Comparison of ENCODE assay signal across 2 cellular contexts in the genomic region with DNA sequence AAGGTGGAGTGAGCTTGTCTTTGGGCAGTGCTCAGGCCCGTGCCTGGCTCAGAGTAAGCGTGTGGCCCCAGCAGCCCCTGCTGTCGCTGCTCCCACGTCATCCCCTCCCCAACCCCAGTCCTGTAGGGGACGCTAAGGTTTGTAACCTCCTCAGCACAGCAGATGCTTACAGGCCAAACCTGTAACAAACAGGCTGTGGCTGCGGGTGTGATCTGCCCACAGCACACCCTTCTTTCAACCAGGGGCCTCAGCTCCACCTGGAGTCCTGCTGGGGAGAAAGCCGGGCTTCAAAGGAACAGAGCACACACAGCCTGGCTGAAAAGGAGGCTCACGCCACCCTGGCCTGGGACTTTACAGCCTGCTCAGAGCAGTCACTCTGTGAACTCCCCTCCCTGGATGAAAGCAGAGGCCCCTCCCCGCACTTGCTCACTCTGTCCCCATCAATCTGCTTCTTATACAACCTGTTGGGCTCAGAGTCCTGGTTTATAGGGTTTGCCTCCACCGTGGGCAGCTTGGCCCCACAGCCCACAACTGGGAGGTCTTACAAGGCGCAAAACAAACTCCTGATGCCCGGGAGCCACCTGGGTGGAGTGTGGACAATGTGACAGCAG.
TF ChIP-seq lines count a peak whose summit lies in the region.

No MANE protein-coding gene starts in this region.

TF ChIP-seq in HepG2, 621 proteins besides CTCF, POLR2A, EP300 and RAD21:
- no peak for TF ChIP-seq ZNF83 (CRISPR knock-in tag; IDR thresholded peaks at IDR 0.05; ENCODE audit: borderline replicate concordance)
- no peak for TF ChIP-seq ZNF44 (CRISPR knock-in tag; IDR thresholded peaks at IDR 0.05)
- no peak for TF ChIP-seq MEF2D (CRISPR knock-in tag; IDR thresholded peaks at IDR 0.05)
- no peak for TF ChIP-seq CREM (IDR thresholded peaks at IDR 0.05)
- TF ChIP-seq CREM (CRISPR knock-in tag; IDR thresholded peaks at IDR 0.05) = no peak
- TF ChIP-seq NR1H2 (CRISPR knock-in tag; IDR thresholded peaks at IDR 0.05; ENCODE audit: borderline replicate concordance, low read depth) = no peak
- no peak for TF ChIP-seq GLMP (CRISPR knock-in tag; IDR thresholded peaks at IDR 0.05; ENCODE audit: borderline replicate concordance)
- TF ChIP-seq FOXP1 (IDR thresholded peaks at IDR 0.05) = no peak
- TF ChIP-seq FOXP1 (CRISPR knock-in tag; IDR thresholded peaks at IDR 0.05) = no peak
- TF ChIP-seq, protein P1, sequence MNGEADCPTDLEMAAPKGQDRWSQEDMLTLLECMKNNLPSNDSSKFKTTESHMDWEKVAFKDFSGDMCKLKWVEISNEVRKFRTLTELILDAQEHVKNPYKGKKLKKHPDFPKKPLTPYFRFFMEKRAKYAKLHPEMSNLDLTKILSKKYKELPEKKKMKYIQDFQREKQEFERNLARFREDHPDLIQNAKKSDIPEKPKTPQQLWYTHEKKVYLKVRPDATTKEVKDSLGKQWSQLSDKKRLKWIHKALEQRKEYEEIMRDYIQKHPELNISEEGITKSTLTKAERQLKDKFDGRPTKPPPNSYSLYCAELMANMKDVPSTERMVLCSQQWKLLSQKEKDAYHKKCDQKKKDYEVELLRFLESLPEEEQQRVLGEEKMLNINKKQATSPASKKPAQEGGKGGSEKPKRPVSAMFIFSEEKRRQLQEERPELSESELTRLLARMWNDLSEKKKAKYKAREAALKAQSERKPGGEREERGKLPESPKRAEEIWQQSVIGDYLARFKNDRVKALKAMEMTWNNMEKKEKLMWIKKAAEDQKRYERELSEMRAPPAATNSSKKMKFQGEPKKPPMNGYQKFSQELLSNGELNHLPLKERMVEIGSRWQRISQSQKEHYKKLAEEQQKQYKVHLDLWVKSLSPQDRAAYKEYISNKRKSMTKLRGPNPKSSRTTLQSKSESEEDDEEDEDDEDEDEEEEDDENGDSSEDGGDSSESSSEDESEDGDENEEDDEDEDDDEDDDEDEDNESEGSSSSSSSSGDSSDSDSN (CRISPR knock-in tag; IDR thresholded peaks at IDR 0.05) = no peak
- no peak for TF ChIP-seq TAF15 (IDR thresholded peaks at IDR 0.05; ENCODE audit: low read depth, low read length, poor library complexity, severe bottlenecking)
- no peak for TF ChIP-seq SMAD3 (CRISPR knock-in tag; IDR thresholded peaks at IDR 0.05)
- TF ChIP-seq RFXANK (CRISPR knock-in tag; IDR thresholded peaks at IDR 0.05) = no peak
- no peak for TF ChIP-seq DNMT3B (CRISPR knock-in tag; conservative IDR thresholded peaks at IDR 0.05)
- TF ChIP-seq HIVEP1 (CRISPR knock-in tag; IDR thresholded peaks at IDR 0.05) = no peak
- TF ChIP-seq ZNF142 (CRISPR knock-in tag; IDR thresholded peaks at IDR 0.05) = no peak
- TF ChIP-seq HNRNPLL (IDR thresholded peaks at IDR 0.05; ENCODE audit: low read depth, low read length, poor library complexity, severe bottlenecking) = no peak
- no peak for TF ChIP-seq U2AF2 (IDR thresholded peaks at IDR 0.05; ENCODE audit: low read depth, low read length)
- no peak for TF ChIP-seq MED8 (CRISPR knock-in tag; IDR thresholded peaks at IDR 0.05; ENCODE audit: insufficient replicate concordance)
- TF ChIP-seq ZKSCAN8 (CRISPR knock-in tag; IDR thresholded peaks at IDR 0.05; ENCODE audit: borderline replicate concordance) = no peak
- TF ChIP-seq REPIN1 (CRISPR knock-in tag; IDR thresholded peaks at IDR 0.05; ENCODE audit: borderline replicate concordance, low read depth) = no peak
- TF ChIP-seq NR2F1 (CRISPR knock-in tag; IDR thresholded peaks at IDR 0.05) = no peak

TF ChIP-seq in H1, 55 proteins besides CTCF, POLR2A, EP300 and RAD21:
- TF ChIP-seq EGR1 (IDR thresholded peaks at IDR 0.05; ENCODE audit: borderline replicate concordance, low read depth, low read length) = no peak
- peak; percentile 30; the same call in 1 of the 2 replicates for TF ChIP-seq GABPA (IDR thresholded peaks at IDR 0.05; ENCODE audit: borderline replicate concordance, insufficient read depth, low read length)
